Comparison of ENCODE assay signal across 18 cellular contexts in the genomic region with DNA sequence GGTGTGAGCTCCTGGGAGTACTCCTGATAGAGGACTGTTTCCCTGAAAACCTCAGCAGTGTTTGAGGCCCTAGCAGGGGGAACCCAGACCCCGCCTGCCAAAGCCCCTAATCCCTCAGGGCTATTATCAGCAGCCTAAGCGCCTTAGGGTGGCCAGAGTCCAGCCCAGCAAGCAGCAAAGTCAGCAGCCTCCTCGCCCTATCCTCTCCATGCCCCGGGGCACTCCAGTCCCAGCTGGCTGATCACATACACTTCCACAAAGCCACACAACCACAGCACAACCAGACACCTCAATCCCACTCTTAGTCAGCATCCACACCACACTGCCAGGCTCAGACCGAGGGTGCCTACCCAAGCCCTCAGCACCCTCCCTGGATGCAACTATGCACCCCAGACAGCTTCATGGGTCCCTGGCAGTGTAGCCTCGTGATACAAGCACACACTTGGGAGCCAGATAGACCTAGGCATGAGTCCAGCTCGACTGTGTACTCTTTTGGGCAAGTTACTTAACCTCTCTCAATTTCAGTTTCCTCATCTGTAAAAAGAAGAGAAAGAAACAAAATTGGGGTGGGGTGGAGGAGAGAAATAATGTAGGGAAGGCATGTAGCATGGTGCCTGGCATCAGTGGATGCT. TPM values are rescaled to one million over a fixed set of nuclear protein-coding genes. Genes with fewer than 3 reads are reported as not detected.
DNase-seq lines count a peak whose midpoint lies in the region; ATAC-seq and TF ChIP-seq lines count a peak whose summit lies in the region.
"Had no signal": no experiment of that assay in that cellular context is flagged by ENCODE, and none has a peak within 500 bp of the region (broad histone marks: within the 10 kb centered on the region; RNA-seq: fewer than 3 reads in every experiment).

No MANE protein-coding gene starts in this region.

- H3K27ac ChIP-seq in MM.1S (ENCODE audit: low read length): no peak overlapping the region
- H3K27ac ChIP-seq: esophagus muscularis mucosa, thoracic aorta had no signal

- no peak overlapping the region for H2AFZ ChIP-seq in MM.1S (ENCODE audit: low read length)

- no peaks in the 10 kb centered on the region for H3K79me2 ChIP-seq in MM.1S (ENCODE audit: low read length)

- peak; percentile 25 for DNase-seq in ELR (ENCODE audit: low read depth)
- DNase-seq in M059J (ENCODE audit: low read depth): peak; percentile 58
- DNase-seq in progenitor cell of endocrine pancreas (ENCODE audit: low spot score, unreplicated experiment): no peak
- no peak for DNase-seq in MM.1S
- DNase-seq in activated effector memory CD4-positive, alpha-beta T cell treated with anti-CD3 and anti-CD28 coated beads, Interleukin-2, amount 50 U/mL, for 16 hours: no peak
- DNase-seq: activated CD4-positive, CD25-positive, alpha-beta regulatory T cell treated with anti-CD3 and anti-CD28 coated beads, Interleukin-2, amount 50 U/mL, for 72 hours; activated gamma-delta T cell treated with Interleukin-2 at 50 U/mL for 16 hours; DMS 273 treated with DMSO at 0.1 percent for 48 hours; NCI-H510A; right cardiac atrium had no signal

- no peaks in the 10 kb centered on the region for H3K9me3 ChIP-seq in MM.1S (replicated peaks; ENCODE audit: insufficient read depth, low read length)
- H3K9me3 ChIP-seq: esophagus muscularis mucosa, thoracic aorta had no signal

- H3K27ac Mint-ChIP-seq in brain (peak overlapping the region in 4 of 5 experiments; percentile 30 to 92 (median 60)), progenitor cell of endocrine pancreas (peak overlapping the region; percentile 19)

- H4K20me1 ChIP-seq in MM.1S (ENCODE audit: insufficient read depth, low read length): no peaks in the 10 kb centered on the region

- no peaks in the 10 kb centered on the region for H3K9me3 Mint-ChIP-seq in brain
- no peaks in the 10 kb centered on the region for H3K9me3 Mint-ChIP-seq in progenitor cell of endocrine pancreas (ENCODE audit: low read depth)
- H3K9me3 Mint-ChIP-seq: central memory CD8-positive, alpha-beta T cell had no signal

- no peaks in the 10 kb centered on the region for H3K36me3 ChIP-seq in MM.1S (replicated peaks; ENCODE audit: insufficient read depth, low read length)
- H3K36me3 ChIP-seq: esophagus muscularis mucosa, thoracic aorta had no signal

- no peak overlapping the region for H3K9ac ChIP-seq in MM.1S (ENCODE audit: low read length)

- no peak overlapping the region for H3K4me3 ChIP-seq in MM.1S (ENCODE audit: low read length)
- H3K4me3 ChIP-seq: esophagus muscularis mucosa, thoracic aorta had no signal

- H3K4me2 ChIP-seq in MM.1S (ENCODE audit: low read depth, low read length): no peak overlapping the region

- peaks cover 2% of the 10 kb centered on the region for H3K27me3 ChIP-seq in MM.1S (replicated peaks; ENCODE audit: insufficient read depth, low read length)

- TF ChIP-seq CTCF in brain (conservative IDR thresholded peaks at IDR 0.05) (no peak), progenitor cell of endocrine pancreas (IDR thresholded peaks at IDR 0.05; ENCODE audit: unreplicated experiment) (no peak), MM.1S (IDR thresholded peaks at IDR 0.05; ENCODE audit: low read length) (no peak)

- H3K4me3 Mint-ChIP-seq in brain (peak overlapping the region in 1 of 5 experiments; percentile 15), progenitor cell of endocrine pancreas (ENCODE audit: low read depth) (no peak overlapping the region)
- H3K4me3 Mint-ChIP-seq: central memory CD8-positive, alpha-beta T cell had no signal

- H3K27me3 Mint-ChIP-seq in brain: no peaks in the 10 kb centered on the region
- H3K27me3 Mint-ChIP-seq in progenitor cell of endocrine pancreas: no peaks in the 10 kb centered on the region

- no peak for ATAC-seq in GM18868 (IDR thresholded peaks at IDR 0.05; ENCODE audit: unreplicated experiment)
- no peak for ATAC-seq in HG03097 (IDR thresholded peaks at IDR 0.05; ENCODE audit: low FRiP score, unreplicated experiment)
- ATAC-seq: right cardiac atrium had no signal

- H3K36me3 Mint-ChIP-seq in brain: peaks cover 5% of the 10 kb centered on the region
- peaks cover 34% of the 10 kb centered on the region for H3K36me3 Mint-ChIP-seq in progenitor cell of endocrine pancreas (ENCODE audit: insufficient read depth)

- H3K9me2 ChIP-seq in MM.1S (replicated peaks; ENCODE audit: insufficient read depth, low read length): no peaks in the 10 kb centered on the region

- H3K4me1 Mint-ChIP-seq in brain: peaks cover 62% of the 10 kb centered on the region
- H3K4me1 Mint-ChIP-seq in progenitor cell of endocrine pancreas (ENCODE audit: low read depth): peaks cover 48% of the 10 kb centered on the region

- H3K4me1 ChIP-seq in MM.1S (ENCODE audit: low read length): peaks cover 27% of the 10 kb centered on the region; the same call in 1 of the 2 replicates

- no peaks in the 10 kb centered on the region for H3F3A ChIP-seq in MM.1S (ENCODE audit: insufficient read depth, low read length)

RNA-seq across cellular contexts. Expression of gene IGSF9, which starts 7.1 kb away (rescaled TPM):
- 0.25 and 0.32 TPM in 2 replicates for total RNA-seq in M059J (2014; rRNA removed; shearing (Covaris generic))
- polyA plus RNA-seq in brain (ENCODE audit: insufficient read depth, low read depth, low replicate concordance): 43.9 TPM
- total RNA-seq in progenitor cell of endocrine pancreas: 68.2 and 68.6 TPM in 2 replicates
- total RNA-seq: SK-MEL-5 had no signal

RNA-seq across cellular contexts. Expression of gene TAGLN2, which starts 13.0 kb away (rescaled TPM):
- total RNA-seq in M059J (2014; rRNA removed; shearing (Covaris generic)): 491 and 526 TPM in 2 replicates
- 825 TPM for polyA plus RNA-seq in brain (ENCODE audit: insufficient read depth, low read depth, low replicate concordance)
- 153 and 159 TPM in 2 replicates for total RNA-seq in progenitor cell of endocrine pancreas

RNA-seq across cellular contexts. Expression of gene SLAMF9, which starts 15.7 kb away (rescaled TPM):
- not detected in 2 replicates for total RNA-seq in M059J (2014; rRNA removed; shearing (Covaris generic))
- not detected for polyA plus RNA-seq in brain (ENCODE audit: insufficient read depth, low read depth, low replicate concordance)
- not detected in 2 replicates for total RNA-seq in progenitor cell of endocrine pancreas
- total RNA-seq: esophagus muscularis mucosa, mucosa of gallbladder, right cardiac atrium, thoracic aorta had no signal
- polyA plus RNA-seq: right cardiac atrium had no signal

RNA-seq across cellular contexts. Expression of gene CFAP45, which starts 38.4 kb away (rescaled TPM):
- 0.20 and 1.0 TPM in 2 replicates for total RNA-seq in M059J (2014; rRNA removed; shearing (Covaris generic))
- 0.98 TPM for polyA plus RNA-seq in brain (ENCODE audit: insufficient read depth, low read depth, low replicate concordance)
- 0.74 and 1.0 TPM in 2 replicates for total RNA-seq in progenitor cell of endocrine pancreas

Comparison
In these comparisons a context has a peak if more than half of its experiments do, and no peak if none do; other contexts are left out.
1. DNase-seq: peak in ELR (single experiment) and M059J (single experiment); none in progenitor cell of endocrine pancreas (single experiment), MM.1S (single experiment) and activated effector memory CD4-positive, alpha-beta T cell treated with anti-CD3 and anti-CD28 coated beads, Interleukin-2, amount 50 U/mL, for 16 hours (single experiment).
2. RNA of gene IGSF9, which starts 7.1 kb away (total RNA-seq): 68.2 to 68.6 TPM in progenitor cell of endocrine pancreas; 0.25 to 0.32 TPM in M059J; every median in the first group is over 10 times any median in the second.